18 cellular contexts compared by ENCODE assay signal in genomic region chr1:77465922-77466321, GRCh38.
"Had no signal": no experiment of that assay in that cellular context is flagged by ENCODE, and none has a peak within 500 bp of the region (broad histone marks: within the 10 kb centered on the region; RNA-seq: fewer than 3 reads in every experiment).

No MANE protein-coding gene starts in this region.

- H3K27me3 ChIP-seq: sigmoid colon, suprapubic skin, thyroid gland, vagina had no signal

- H3K4me3 Mint-ChIP-seq: immature natural killer cell; natural killer cell; stimulated activated memory B cell treated with anti-CD40 and anti-IgM and Interleukin-4, amounts not matched to agents 10 μg/mL and 1 μg/mL and 100 μg/mL, for 72 hours had no signal

- H3K27ac ChIP-seq: lower lobe of right lung, prostate gland, sigmoid colon, suprapubic skin, thyroid gland, vagina had no signal

- H3K4me1 Mint-ChIP-seq: stimulated activated memory B cell treated with anti-CD40 and anti-IgM and Interleukin-4, amounts not matched to agents 10 μg/mL and 1 μg/mL and 100 μg/mL, for 72 hours had no signal

- H3K9me3 Mint-ChIP-seq: immature natural killer cell; stimulated activated memory B cell treated with anti-CD40 and anti-IgM and Interleukin-4, amounts not matched to agents 10 μg/mL and 1 μg/mL and 100 μg/mL, for 72 hours had no signal

- ATAC-seq: left ventricle myocardium superior; lower lobe of right lung; natural killer cell; right cardiac atrium; stimulated activated memory B cell treated with anti-CD40 and anti-IgM and Interleukin-4, amounts not matched to agents 10 μg/mL and 1 μg/mL and 100 μg/mL, for 72 hours; stimulated activated naive CD8-positive, alpha-beta T cell treated with anti-CD3 and anti-CD28 coated beads, Interleukin-15, Interleukin-2, amounts not matched to agents 100 U/mL and 50 U/mL, for 24 hours had no signal

- H3K4me3 ChIP-seq: lower lobe of right lung, prostate gland, sigmoid colon, suprapubic skin, thyroid gland, vagina had no signal

- DNase-seq: cortex of kidney; effector CD4-positive, alpha-beta T cell; immature natural killer cell; islet precursor cell; kidney glomerular epithelial cell; left ventricle myocardium superior; lower lobe of right lung; natural killer cell; right cardiac atrium; sigmoid colon; stimulated activated CD4-positive, alpha-beta T cell treated with anti-CD3 and anti-CD28 coated beads, Interleukin-4, amount 100 ng/mL, for 4 hours; stimulated activated naive CD8-positive, alpha-beta T cell treated with anti-CD3 and anti-CD28 coated beads, Interleukin-15, Interleukin-2, amounts not matched to agents 100 U/mL and 50 U/mL, for 24 hours; thyroid gland; trophoblast cell had no signal

- H3K4me1 ChIP-seq: lower lobe of right lung, prostate gland, suprapubic skin, thyroid gland, vagina had no signal

- H3K27ac Mint-ChIP-seq: immature natural killer cell; natural killer cell; stimulated activated memory B cell treated with anti-CD40 and anti-IgM and Interleukin-4, amounts not matched to agents 10 μg/mL and 1 μg/mL and 100 μg/mL, for 72 hours had no signal

- H3K36me3 Mint-ChIP-seq: immature natural killer cell; natural killer cell; stimulated activated memory B cell treated with anti-CD40 and anti-IgM and Interleukin-4, amounts not matched to agents 10 μg/mL and 1 μg/mL and 100 μg/mL, for 72 hours had no signal

- H3K36me3 ChIP-seq: lower lobe of right lung, prostate gland, sigmoid colon, suprapubic skin, thyroid gland, vagina had no signal

- H3K9me3 ChIP-seq: lower lobe of right lung, prostate gland, sigmoid colon, suprapubic skin, thyroid gland, vagina had no signal
